ENCODE assay signal across 12 cellular contexts in the genomic region with DNA sequence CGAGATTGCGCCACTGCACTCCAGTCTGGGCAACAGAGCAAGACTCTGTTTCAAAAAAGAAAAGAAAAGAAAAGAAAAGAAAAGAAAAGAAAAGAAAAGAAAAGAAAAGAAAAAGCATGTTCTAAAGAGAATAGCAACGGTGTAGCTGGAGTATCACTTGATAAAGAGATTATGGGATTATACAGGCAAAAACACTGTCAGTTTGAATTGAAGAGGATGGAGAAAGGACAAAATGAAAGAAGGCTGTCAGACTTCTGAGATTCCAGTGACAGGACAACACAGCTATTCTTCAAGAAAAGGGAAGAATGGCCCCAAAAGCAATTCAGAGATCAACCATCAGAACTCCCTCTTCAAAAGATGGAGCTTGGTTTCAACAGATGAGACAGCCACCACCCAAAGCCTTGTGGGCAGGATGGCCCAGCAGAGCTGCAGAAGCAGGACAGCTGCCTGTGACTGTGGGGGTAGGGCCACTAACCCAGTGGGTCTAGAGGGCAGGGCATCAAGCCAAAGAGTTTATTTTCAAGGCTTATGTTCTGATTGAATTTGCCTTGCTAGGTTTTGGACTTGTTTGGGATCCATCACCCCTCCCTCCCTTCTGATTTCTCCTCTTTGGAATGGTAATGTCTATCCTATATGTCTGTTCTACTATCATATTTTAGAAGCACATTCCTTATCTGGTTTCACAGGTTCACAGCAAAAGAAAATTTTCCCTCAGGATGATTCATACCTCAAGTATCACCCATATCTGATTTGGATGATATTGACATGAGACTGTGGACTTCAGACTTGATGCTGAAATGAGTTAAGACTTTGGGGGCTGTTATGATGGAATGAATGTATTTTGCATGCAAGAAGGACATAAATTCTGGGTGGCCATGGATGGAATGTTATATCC. TPM values are rescaled to one million over a fixed set of nuclear protein-coding genes. Genes with fewer than 3 reads are reported as not detected.
A peak's percentile ranks its signal among the peaks of the same experiment; 100 is the strongest.
DNase-seq lines count a peak whose midpoint lies in the region; ATAC-seq and TF ChIP-seq lines count a peak whose summit lies in the region.
"Had no signal": no experiment of that assay in that cellular context is flagged by ENCODE, and none has a peak within 500 bp of the region (broad histone marks: within the 10 kb centered on the region; RNA-seq: fewer than 3 reads in every experiment).

No MANE protein-coding gene starts in this region.

- ATAC-seq in sciatic nerve, result no peak

- H3K9me2 ChIP-seq in hepatocyte (replicated peaks; ENCODE audit: insufficient read depth), result no peaks in the 10 kb centered on the region

- no peak overlapping the region for H3K4me3 ChIP-seq in AG04449 (ENCODE audit: low read depth, low read length)
- no peak overlapping the region for H3K4me3 ChIP-seq in WERI-Rb-1 (ENCODE audit: low read depth, low read length)
- H3K4me3 ChIP-seq in hepatocyte, result no peak overlapping the region
- H3K4me3 ChIP-seq: SK-N-MC had no signal

- H3K79me2 ChIP-seq in hepatocyte, result peaks cover 76% of the 10 kb centered on the region

- CTCF ChIA-PET in AG04449 (lab: Yijun Ruan, JAX) (no interaction called here), HEK293T (lab: Yijun Ruan, JAX) (no interaction called here)

- intact Hi-C loops in sciatic nerve (cut with DNase I), result no loop called here

- H4K20me1 ChIP-seq in hepatocyte (ENCODE audit: insufficient read depth, poor library complexity, severe bottlenecking), result no peaks in the 10 kb centered on the region

- no peak overlapping the region for H2AFZ ChIP-seq in hepatocyte

- no peak overlapping the region for H3K4me2 ChIP-seq in hepatocyte

- WGBS in hepatocyte (ENCODE audit: low lambda C conversion rate, missing lambda C conversion rate), result 89% methylated on average over 3 of the region's 3 CpGs

- peak; percentile 33 for DNase-seq in AG04449 (ENCODE audit: low read depth, low spot score)
- peak; percentile 69 for DNase-seq in EH (ENCODE audit: low read depth)
- peak; percentile 65 for DNase-seq in WERI-Rb-1
- peak; percentile 10 for DNase-seq in hepatocyte (ENCODE audit: low spot score)
- DNase-seq in AG08396 (ENCODE audit: low spot score), result no peak
- DNase-seq in sciatic nerve (ENCODE audit: low spot score), result no peak
- DNase-seq in superior temporal gyrus (ENCODE audit: extremely low spot score), result no peak
- DNase-seq in HEK293T (ENCODE audit: extremely low spot score), result no peak
- DNase-seq: DMS79 treated with DMSO at 0.1 percent for 48 hours, NCI-H2171 treated with DMSO at 0.1 percent for 48 hours had no signal

- TF ChIP-seq CTCF in AG04449 (IDR thresholded peaks at IDR 0.05; ENCODE audit: insufficient read depth, low read length, missing control alignments) (no peak), WERI-Rb-1 (IDR thresholded peaks at IDR 0.05; ENCODE audit: low read depth, low read length) (no peak), hepatocyte (IDR thresholded peaks at IDR 0.05; ENCODE audit: poor library complexity) (no peak)

- H3K9me3 ChIP-seq in WERI-Rb-1 (ENCODE audit: severe bottlenecking) (no peaks in the 10 kb centered on the region), hepatocyte (ENCODE audit: low read depth) (no peaks in the 10 kb centered on the region)

- no peaks in the 10 kb centered on the region for H3K27me3 ChIP-seq in WERI-Rb-1 (ENCODE audit: insufficient read depth, low read depth, severe bottlenecking)
- no peaks in the 10 kb centered on the region for H3K27me3 ChIP-seq in hepatocyte

- POLR2A ChIA-PET in AG04449 (lab: Yijun Ruan, JAX) (no interaction called here), HEK293T (lab: Yijun Ruan, JAX) (no interaction called here)

- peaks cover 61% of the 10 kb centered on the region for H3K36me3 ChIP-seq in WERI-Rb-1
- H3K36me3 ChIP-seq in hepatocyte (replicated peaks; ENCODE audit: insufficient read depth, low read depth), result peaks cover 3% of the 10 kb centered on the region

- peak overlapping the region; percentile 30 for H3K27ac ChIP-seq in WERI-Rb-1
- H3K27ac ChIP-seq in hepatocyte, result peak overlapping the region; percentile 44
- H3K27ac ChIP-seq: SK-N-MC had no signal

- no peaks in the 10 kb centered on the region for H3K4me1 ChIP-seq in hepatocyte (ENCODE audit: insufficient read depth)

TF ChIP-seq in HEK293T, 16 proteins besides CTCF, POLR2A, EP300 and RAD21:
- TF ChIP-seq FOXM1 (IDR thresholded peaks at IDR 0.05; ENCODE audit: borderline replicate concordance), result no peak
- TF ChIP-seq, protein P1, sequence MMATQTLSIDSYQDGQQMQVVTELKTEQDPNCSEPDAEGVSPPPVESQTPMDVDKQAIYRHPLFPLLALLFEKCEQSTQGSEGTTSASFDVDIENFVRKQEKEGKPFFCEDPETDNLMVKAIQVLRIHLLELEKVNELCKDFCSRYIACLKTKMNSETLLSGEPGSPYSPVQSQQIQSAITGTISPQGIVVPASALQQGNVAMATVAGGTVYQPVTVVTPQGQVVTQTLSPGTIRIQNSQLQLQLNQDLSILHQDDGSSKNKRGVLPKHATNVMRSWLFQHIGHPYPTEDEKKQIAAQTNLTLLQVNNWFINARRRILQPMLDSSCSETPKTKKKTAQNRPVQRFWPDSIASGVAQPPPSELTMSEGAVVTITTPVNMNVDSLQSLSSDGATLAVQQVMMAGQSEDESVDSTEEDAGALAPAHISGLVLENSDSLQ (IDR thresholded peaks at IDR 0.05), result no peak
- TF ChIP-seq BHLHE40 (IDR thresholded peaks at IDR 0.05; ENCODE audit: borderline replicate concordance), result no peak
- TF ChIP-seq ARNT (IDR thresholded peaks at IDR 0.05), result no peak
- no peak for TF ChIP-seq LEF1 (IDR thresholded peaks at IDR 0.05; ENCODE audit: borderline replicate concordance)
- no peak for TF ChIP-seq HDGF (IDR thresholded peaks at IDR 0.05; ENCODE audit: borderline replicate concordance)
- no peak for TF ChIP-seq L3MBTL2 (conservative IDR thresholded peaks at IDR 0.05)

RNA-seq across cellular contexts. Expression of gene RFC1, which starts 17.5 kb away (rescaled TPM):
- 44.0 and 57.5 TPM in 2 replicates for total RNA-seq in hepatocyte
- polyA plus RNA-seq in hepatocyte, result 22.5 and 26.0 TPM in 2 replicates
- total RNA-seq in sciatic nerve, result 54.6 TPM

RNA-seq across cellular contexts. Expression of gene KLB, which starts 58.1 kb away (rescaled TPM):
- total RNA-seq in hepatocyte (18.2 and 20.3 TPM in 2 replicates), sciatic nerve (1.2 TPM)
- polyA plus RNA-seq in hepatocyte, result 7.5 and 11.5 TPM in 2 replicates
- total RNA-seq: renal cortical epithelial cell had no signal

Comparison
In these comparisons a context has a peak if more than half of its experiments do, and no peak if none do; other contexts are left out.
1. DNase-seq: peak in AG04449 (single experiment), EH (single experiment), WERI-Rb-1 (single experiment) and hepatocyte (single experiment); none in AG08396 (single experiment), sciatic nerve (single experiment), superior temporal gyrus (single experiment) and HEK293T (single experiment).